ENCODE assay signal across 19 cellular contexts in the genomic region with DNA sequence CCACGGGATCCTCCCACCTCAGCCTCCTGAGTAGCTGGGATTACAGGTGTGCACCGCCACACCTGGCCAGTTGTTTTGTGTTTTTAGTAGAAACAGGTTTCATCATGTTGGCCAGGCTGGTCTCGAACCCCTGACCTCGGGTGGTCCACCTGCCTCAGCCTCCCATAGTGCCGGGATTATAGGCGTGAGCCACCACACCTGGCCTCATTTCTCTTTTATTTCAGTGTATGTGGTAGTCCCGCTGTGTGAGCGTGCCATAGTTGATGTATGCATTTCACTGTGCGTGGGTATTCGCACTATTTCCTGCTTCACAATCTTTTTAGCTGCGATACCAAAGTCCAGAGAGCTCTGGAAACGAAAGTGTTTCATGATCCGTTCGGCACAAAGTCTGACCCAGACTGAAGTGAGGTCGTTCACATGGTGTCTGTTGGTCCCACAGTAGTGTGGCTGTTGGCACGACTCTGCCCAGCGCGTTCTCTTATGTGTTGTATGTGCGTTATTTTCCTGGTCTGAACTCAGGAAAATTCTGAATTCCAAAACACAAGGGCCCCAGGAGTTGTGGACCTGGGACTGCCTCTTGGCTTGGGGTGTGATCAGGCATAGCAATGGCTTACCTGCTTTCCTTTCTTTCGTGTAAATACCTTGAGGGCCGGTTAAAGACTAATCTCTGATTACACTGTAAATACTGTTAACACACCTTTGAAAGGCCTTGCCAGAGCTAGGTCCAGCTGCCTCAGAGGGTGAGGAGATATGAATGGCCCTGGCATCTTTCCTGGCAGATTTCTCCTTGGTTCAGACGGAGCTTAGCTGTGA. TPM values are rescaled to one million over a fixed set of nuclear protein-coding genes. Genes with fewer than 3 reads are reported as not detected.
DNase-seq lines count a peak whose midpoint lies in the region; ATAC-seq and TF ChIP-seq lines count a peak whose summit lies in the region.
"Had no signal": no experiment of that assay in that cellular context is flagged by ENCODE, and none has a peak within 500 bp of the region (broad histone marks: within the 10 kb centered on the region; RNA-seq: fewer than 3 reads in every experiment).

No MANE protein-coding gene starts in this region.

- TF ChIP-seq POLR2A in right lobe of liver (IDR thresholded peaks at IDR 0.05) = peak; percentile 43

- H3K9me3 Mint-ChIP-seq in WTC11 = no peaks in the 10 kb centered on the region
- no peaks in the 10 kb centered on the region for H3K9me3 Mint-ChIP-seq in stimulated activated naive B cell treated with anti-CD40 and anti-IgM and Interleukin-4, amounts not matched to agents 10 μg/mL and 1 μg/mL and 100 μg/mL, for 72 hours
- H3K9me3 Mint-ChIP-seq: HFFc6, neural crest cell had no signal

- peaks cover 0 to 33% (median 16%) of the 10 kb centered on the region in 4 donors for H3K36me3 ChIP-seq in right lobe of liver

- intact Hi-C loops in right lobe of liver (cut with DNase I) = loop anchor here in 1 of 2 donors (10.0 kb wide), 1 partner anchor 121 kb away; no protein-coding TSS in a partner anchor

- no peaks in the 10 kb centered on the region for H3K9me3 ChIP-seq in right lobe of liver

- ATAC-seq in WTC11 = no peak
- ATAC-seq in right lobe of liver = peak; percentile 85 to 89 (median 86)
- no peak for ATAC-seq in stimulated activated naive B cell treated with anti-CD40 and anti-IgM and Interleukin-4, amounts not matched to agents 10 μg/mL and 1 μg/mL and 100 μg/mL, for 72 hours (replicated peaks)
- ATAC-seq in HG03108 (IDR thresholded peaks at IDR 0.05; ENCODE audit: unreplicated experiment) = no peak
- ATAC-seq: sciatic nerve had no signal

- TF ChIP-seq CTCF in LNCaP clone FGC (IDR thresholded peaks at IDR 0.05; ENCODE audit: control insufficient read depth, extremely low read depth, insufficient read depth) (no peak), WTC11 (IDR thresholded peaks at IDR 0.05) (no peak), right lobe of liver (IDR thresholded peaks at IDR 0.05) (no peak)

- DNase-seq in LNCaP clone FGC (ENCODE audit: low read depth) (peak; percentile 94), WTC11 (ENCODE audit: low spot score) (no peak), right lobe of liver (peak; percentile 60 to 84 (median 76)), SW 1271 (lab: John Stamatoyannopoulos, UW) (no peak), NCI-H526 treated with DMSO at 0.1 percent for 48 hours (lab: John Stamatoyannopoulos, UW) (no peak)
- no peak for DNase-seq in stimulated activated naive B cell treated with anti-CD40 and anti-IgM and Interleukin-4, amounts not matched to agents 10 μg/mL and 1 μg/mL and 100 μg/mL, for 72 hours
- DNase-seq: activated CD8-positive, alpha-beta memory T cell treated with anti-CD3 and anti-CD28 coated beads for 24 hours; DMS153; foreskin melanocyte; HFFc6; mammary epithelial cell; MM.1S; NCI-H1930; NCI-H524 treated with DMSO at 0.1 percent for 48 hours; WERI-Rb-1 had no signal

- no peak overlapping the region for H3K4me3 Mint-ChIP-seq in WTC11
- H3K4me3 Mint-ChIP-seq in stimulated activated naive B cell treated with anti-CD40 and anti-IgM and Interleukin-4, amounts not matched to agents 10 μg/mL and 1 μg/mL and 100 μg/mL, for 72 hours = no peak overlapping the region
- H3K4me3 Mint-ChIP-seq: B cell, HFFc6, neural crest cell had no signal

- H3K36me3 Mint-ChIP-seq in WTC11 = peaks cover 23% of the 10 kb centered on the region
- peaks cover 40 to 65% of the 10 kb centered on the region in 2 donors for H3K36me3 Mint-ChIP-seq in stimulated activated naive B cell treated with anti-CD40 and anti-IgM and Interleukin-4, amounts not matched to agents 10 μg/mL and 1 μg/mL and 100 μg/mL, for 72 hours

- CTCF ChIA-PET in WTC11 (lab: Charles Lee) = interaction anchor here (1.0 to 1.4 kb wide), 2 partner anchors 12 to 393 kb away, joined by 3 to 6 read pairs; no protein-coding TSS in a partner anchor

- no peaks in the 10 kb centered on the region for H3K27me3 ChIP-seq in right lobe of liver

- H3K4me1 ChIP-seq in right lobe of liver = peaks cover 0 to 46% (median 20%) of the 10 kb centered on the region in 4 donors

- H3K27ac Mint-ChIP-seq in WTC11 = no peak overlapping the region
- H3K27ac Mint-ChIP-seq in stimulated activated naive B cell treated with anti-CD40 and anti-IgM and Interleukin-4, amounts not matched to agents 10 μg/mL and 1 μg/mL and 100 μg/mL, for 72 hours = peak overlapping the region; percentile 9
- H3K27ac Mint-ChIP-seq: B cell, HFFc6 had no signal

- H3K27ac ChIP-seq in right lobe of liver = peak overlapping the region; percentile 79 to 91 (median 91)
- H3K27ac ChIP-seq: WERI-Rb-1 had no signal

- no peaks in the 10 kb centered on the region for H3K27me3 Mint-ChIP-seq in WTC11 (ENCODE audit: low read depth)
- H3K27me3 Mint-ChIP-seq in stimulated activated naive B cell treated with anti-CD40 and anti-IgM and Interleukin-4, amounts not matched to agents 10 μg/mL and 1 μg/mL and 100 μg/mL, for 72 hours = no peaks in the 10 kb centered on the region
- H3K27me3 Mint-ChIP-seq: B cell had no signal

- H3K4me1 Mint-ChIP-seq in WTC11 = no peaks in the 10 kb centered on the region
- peaks cover 42 to 70% of the 10 kb centered on the region in 2 donors for H3K4me1 Mint-ChIP-seq in stimulated activated naive B cell treated with anti-CD40 and anti-IgM and Interleukin-4, amounts not matched to agents 10 μg/mL and 1 μg/mL and 100 μg/mL, for 72 hours
- H3K4me1 Mint-ChIP-seq: neural crest cell had no signal

- POLR2A ChIA-PET in WTC11 (lab: Charles Lee) = no interaction called here

- H3K4me3 ChIP-seq in LNCaP clone FGC (ENCODE audit: low read depth, low read length) (peak overlapping the region; percentile 38), right lobe of liver (peak overlapping the region in 2 of 3 donors; percentile 31 to 34)

- 45% methylated on average over 15 of the region's 22 CpGs for WGBS in right lobe of liver (ENCODE audit: insufficient coverage, low coverage, low lambda C conversion rate, missing lambda C conversion rate)

TF ChIP-seq in WTC11, 78 proteins besides CTCF, POLR2A, EP300 and RAD21:
- TF ChIP-seq GABPB1 (CRISPR knock-in tag; IDR thresholded peaks at IDR 0.05) = peak; percentile 14; the same call in 1 of the 2 replicates
- TF ChIP-seq, protein P1, sequence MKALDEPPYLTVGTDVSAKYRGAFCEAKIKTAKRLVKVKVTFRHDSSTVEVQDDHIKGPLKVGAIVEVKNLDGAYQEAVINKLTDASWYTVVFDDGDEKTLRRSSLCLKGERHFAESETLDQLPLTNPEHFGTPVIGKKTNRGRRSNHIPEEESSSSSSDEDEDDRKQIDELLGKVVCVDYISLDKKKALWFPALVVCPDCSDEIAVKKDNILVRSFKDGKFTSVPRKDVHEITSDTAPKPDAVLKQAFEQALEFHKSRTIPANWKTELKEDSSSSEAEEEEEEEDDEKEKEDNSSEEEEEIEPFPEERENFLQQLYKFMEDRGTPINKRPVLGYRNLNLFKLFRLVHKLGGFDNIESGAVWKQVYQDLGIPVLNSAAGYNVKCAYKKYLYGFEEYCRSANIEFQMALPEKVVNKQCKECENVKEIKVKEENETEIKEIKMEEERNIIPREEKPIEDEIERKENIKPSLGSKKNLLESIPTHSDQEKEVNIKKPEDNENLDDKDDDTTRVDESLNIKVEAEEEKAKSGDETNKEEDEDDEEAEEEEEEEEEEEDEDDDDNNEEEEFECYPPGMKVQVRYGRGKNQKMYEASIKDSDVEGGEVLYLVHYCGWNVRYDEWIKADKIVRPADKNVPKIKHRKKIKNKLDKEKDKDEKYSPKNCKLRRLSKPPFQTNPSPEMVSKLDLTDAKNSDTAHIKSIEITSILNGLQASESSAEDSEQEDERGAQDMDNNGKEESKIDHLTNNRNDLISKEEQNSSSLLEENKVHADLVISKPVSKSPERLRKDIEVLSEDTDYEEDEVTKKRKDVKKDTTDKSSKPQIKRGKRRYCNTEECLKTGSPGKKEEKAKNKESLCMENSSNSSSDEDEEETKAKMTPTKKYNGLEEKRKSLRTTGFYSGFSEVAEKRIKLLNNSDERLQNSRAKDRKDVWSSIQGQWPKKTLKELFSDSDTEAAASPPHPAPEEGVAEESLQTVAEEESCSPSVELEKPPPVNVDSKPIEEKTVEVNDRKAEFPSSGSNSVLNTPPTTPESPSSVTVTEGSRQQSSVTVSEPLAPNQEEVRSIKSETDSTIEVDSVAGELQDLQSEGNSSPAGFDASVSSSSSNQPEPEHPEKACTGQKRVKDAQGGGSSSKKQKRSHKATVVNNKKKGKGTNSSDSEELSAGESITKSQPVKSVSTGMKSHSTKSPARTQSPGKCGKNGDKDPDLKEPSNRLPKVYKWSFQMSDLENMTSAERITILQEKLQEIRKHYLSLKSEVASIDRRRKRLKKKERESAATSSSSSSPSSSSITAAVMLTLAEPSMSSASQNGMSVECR (CRISPR knock-in tag; IDR thresholded peaks at IDR 0.05; ENCODE audit: borderline replicate concordance) = no peak

RNA-seq across cellular contexts. Expression of a gene that starts 8.6 kb away (rescaled TPM):
- total RNA-seq in WTC11 (2021) (227 to 234 TPM (median 227 TPM) in 3 replicates), right lobe of liver (100 to 1,000 TPM in 5 of 6 experiments, 10 to 100 TPM in 1; 88.9 to 162 (median 107) TPM)

RNA-seq across cellular contexts. Expression of a gene that starts 28.8 kb away (rescaled TPM):
- 249 to 302 TPM (median 249 TPM) in 3 replicates for total RNA-seq in WTC11 (2021)
- total RNA-seq in right lobe of liver = 10 to 100 TPM; 55.1 to 75.6 (median 63.5) TPM

RNA-seq across cellular contexts. Expression of a gene that starts 35.6 kb away (rescaled TPM):
- total RNA-seq in WTC11 (2021) = 21.1 to 24.8 TPM (median 24.8 TPM) in 3 replicates
- total RNA-seq in right lobe of liver = 10 to 100 TPM in 3 of 6 experiments, 1 to 10 TPM in 3; 6.1 to 19.7 (median 9.8) TPM

RNA-seq across cellular contexts. Expression of a gene that starts 40.2 kb away (rescaled TPM):
- total RNA-seq in WTC11 (2021) = 94.6 to 100 TPM (median 99.5 TPM) in 3 replicates
- 1 to 10 TPM; 2.7 to 7.3 (median 5.1) TPM for total RNA-seq in right lobe of liver

RNA-seq across cellular contexts. Expression of a gene that starts 42.9 kb away (rescaled TPM):
- total RNA-seq in WTC11 (2021) (31.3 to 33.5 TPM (median 32.0 TPM) in 3 replicates), right lobe of liver (10 to 100 TPM in 1 of 6 experiments, 1 to 10 TPM in 5; 5.4 to 11.6 (median 6.5) TPM)

Comparison
In these comparisons a context has a peak if more than half of its experiments do, and no peak if none do; other contexts are left out.
1. DNase-seq: peak in LNCaP clone FGC (single experiment) and right lobe of liver (3 of 3); none in WTC11 (single experiment), stimulated activated naive B cell treated with anti-CD40 and anti-IgM and Interleukin-4, amounts not matched to agents 10 μg/mL and 1 μg/mL and 100 μg/mL, for 72 hours (single experiment), SW 1271 (0 of 2) and NCI-H526 treated with DMSO at 0.1 percent for 48 hours (single experiment).
2. ATAC-seq: peak in right lobe of liver (4 of 4); none in WTC11 (single experiment), stimulated activated naive B cell treated with anti-CD40 and anti-IgM and Interleukin-4, amounts not matched to agents 10 μg/mL and 1 μg/mL and 100 μg/mL, for 72 hours (0 of 2) and HG03108 (single experiment).